ENCODE assay signal across 8 cellular contexts in genomic region chr19:58440556-58440955, GRCh38. TPM values are rescaled to one million over a fixed set of nuclear protein-coding genes. Genes with fewer than 3 reads are reported as not detected.
DNase-seq lines count a peak whose midpoint lies in the region; ATAC-seq and TF ChIP-seq lines count a peak whose summit lies in the region.

No MANE protein-coding gene starts in this region.

- peak overlapping the region; percentile 80 for H3K4me3 ChIP-seq in fibroblast of mammary gland (ENCODE audit: control insufficient read depth, low read depth, low read length)
- peak overlapping the region; percentile 68 for H3K4me3 ChIP-seq in neuron (ENCODE audit: low read length)

- H3K9me3 ChIP-seq in T-helper 17 cell (ENCODE audit: control insufficient read depth, low read length, poor library complexity, severe bottlenecking) (peaks cover 9% of the 10 kb centered on the region), neuron (ENCODE audit: low read length) (peaks cover 20% of the 10 kb centered on the region)

- peak overlapping the region; percentile 94 for H3K27ac Mint-ChIP-seq in T-helper 17 cell

- ATAC-seq in T-helper 17 cell = no peak

- no peaks in the 10 kb centered on the region for H3K27me3 Mint-ChIP-seq in T-helper 17 cell

- DNase-seq in Ammon's horn (ENCODE audit: low spot score) (peak; percentile 20), T-helper 17 cell (peak in 1 of 3 donors; percentile 5), fibroblast of mammary gland (ENCODE audit: low read depth) (no peak), NCI-H526 treated with DMSO at 0.1 percent for 48 hours (lab: John Stamatoyannopoulos, UW) (no peak), NCI-H2107 treated with DMSO at 0.1 percent for 48 hours (lab: John Stamatoyannopoulos, UW; ENCODE audit: unreplicated experiment) (no peak), DMS 273 (lab: John Stamatoyannopoulos, UW; ENCODE audit: unreplicated experiment) (no peak)
- DNase-seq in stimulated activated naive CD4-positive, alpha-beta T cell (lab: John Stamatoyannopoulos, UW) = no peak

- H2AFZ ChIP-seq in neuron (ENCODE audit: low read depth, low read length) = peak overlapping the region; percentile 27

- H3K4me1 ChIP-seq in neuron (ENCODE audit: insufficient read depth, low read length) = peaks cover 10% of the 10 kb centered on the region

- no peaks in the 10 kb centered on the region for H3K36me3 Mint-ChIP-seq in T-helper 17 cell (ENCODE audit: low read depth)

- no peak for TF ChIP-seq CTCF in fibroblast of mammary gland (conservative IDR thresholded peaks at IDR 0.05; ENCODE audit: control insufficient read depth, insufficient read depth, low read depth, low read length)

- peaks cover 18% of the 10 kb centered on the region for H3K36me3 ChIP-seq in neuron (ENCODE audit: insufficient read depth, low read length)

- H3K4me3 Mint-ChIP-seq in T-helper 17 cell = peak overlapping the region; percentile 84

- no peaks in the 10 kb centered on the region for H3K27me3 ChIP-seq in neuron (ENCODE audit: insufficient read depth, low read length)

- H3K4me1 Mint-ChIP-seq in T-helper 17 cell = peaks cover 2% of the 10 kb centered on the region

RNA-seq across cellular contexts. Expression of gene ZNF132, which starts 0.6 kb away (rescaled TPM):
- total RNA-seq in T-helper 17 cell = 1 to 10 TPM in 1 of 2 donors, under 1 TPM in 1; 0.76 to 1.7 TPM

RNA-seq across cellular contexts. Expression of gene ZNF324B, which starts 10.9 kb away (rescaled TPM):
- 10 to 100 TPM in 1 of 2 donors, 1 to 10 TPM in 1; 8.6 to 12.6 TPM for total RNA-seq in T-helper 17 cell

RNA-seq across cellular contexts. Expression of gene ZNF324, which starts 26.3 kb away (rescaled TPM):
- total RNA-seq in T-helper 17 cell = 10 to 100 TPM; 21.0 to 35.2 TPM

RNA-seq across cellular contexts. Expression of gene ZNF584, which starts 32.1 kb away (rescaled TPM):
- total RNA-seq in T-helper 17 cell = 1 to 10 TPM; 3.0 to 5.4 TPM

RNA-seq across cellular contexts. Expression of gene ZNF446, which starts 35.6 kb away (rescaled TPM):
- 10 to 100 TPM; 13.9 to 17.3 TPM for total RNA-seq in T-helper 17 cell
